ENCODE assay signal across 17 cellular contexts in the genomic region with DNA sequence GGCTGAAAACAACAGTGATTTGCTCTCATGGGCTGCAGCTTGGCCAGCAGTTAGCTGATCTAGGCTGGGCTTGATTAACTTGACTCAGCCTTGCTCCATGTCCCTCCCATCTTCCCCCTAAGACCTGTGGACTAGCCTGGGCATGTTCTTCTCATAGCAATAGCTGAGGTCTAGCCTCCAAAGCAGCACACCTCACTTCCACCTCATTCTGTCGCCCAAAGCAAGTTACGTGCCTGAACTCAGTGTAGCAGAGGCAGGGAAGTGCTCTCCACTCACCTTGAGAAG.
DNase-seq lines count a peak whose midpoint lies in the region; ATAC-seq and TF ChIP-seq lines count a peak whose summit lies in the region.
"Had no signal": no experiment of that assay in that cellular context is flagged by ENCODE, and none has a peak within 500 bp of the region (broad histone marks: within the 10 kb centered on the region; RNA-seq: fewer than 3 reads in every experiment).

No MANE protein-coding gene starts in this region.

- no peak for TF ChIP-seq CTCF in neural cell (IDR thresholded peaks at IDR 0.05; ENCODE audit: poor library complexity, severe bottlenecking)

- H3K9me2 ChIP-seq in neural cell (ENCODE audit: insufficient read depth, low read length) = no peaks in the 10 kb centered on the region

- no peaks in the 10 kb centered on the region for H3K36me3 ChIP-seq in neural cell (ENCODE audit: insufficient read depth, low read length)

- H3K9ac ChIP-seq in neural cell (ENCODE audit: low read length) = peak overlapping the region; percentile 59
- H3K9ac ChIP-seq: BLaER1 had no signal

- DNase-seq in EH (ENCODE audit: low read depth) (peak; percentile 70), fibroblast of gingiva (ENCODE audit: low read depth) (peak; percentile 40), Right ventricle myocardium inferior (ENCODE audit: missing footprints) (no peak)
- no peak for DNase-seq in effector CD8-positive, alpha-beta T cell (lab: John Stamatoyannopoulos, UW)
- DNase-seq: activated CD4-positive, alpha-beta memory T cell treated with anti-CD3 and anti-CD28 coated beads for 36 hours; activated gamma-delta T cell treated with Interleukin-2 at 50 U/mL for 16 hours; central memory CD4-positive, alpha-beta T cell; immature natural killer cell; NCI-H2029; SHP77 treated with DMSO at 0.1 percent for 48 hours; stimulated activated CD4-positive, alpha-beta T cell treated with anti-CD3 and anti-CD28 coated beads, Interleukin-2, amount 100 ng/mL, for 48 hours; upper lobe of left lung had no signal

- H3K27me3 ChIP-seq in neural cell (ENCODE audit: insufficient read depth, low read depth, low read length) = no peaks in the 10 kb centered on the region
- H3K27me3 ChIP-seq: BLaER1, upper lobe of left lung had no signal

- intact Hi-C loops in Right ventricle myocardium inferior (cut with DNase I) = no loop called here

- no peaks in the 10 kb centered on the region for H3K79me2 ChIP-seq in neural cell (replicated peaks; ENCODE audit: insufficient read depth, low read length)

- H3K4me3 ChIP-seq in neural cell (ENCODE audit: low read length) = no peak overlapping the region
- H3K4me3 ChIP-seq: BLaER1, upper lobe of left lung had no signal

- H4K20me1 ChIP-seq in neural cell (ENCODE audit: insufficient read depth) = no peaks in the 10 kb centered on the region
- H4K20me1 ChIP-seq: BLaER1 had no signal

- peak; percentile 64 for ATAC-seq in SK-N-SH treated with all-trans-retinoic acid at 6 μM for 48 hours
- no peak for ATAC-seq in Right ventricle myocardium inferior
- no peak for ATAC-seq in HG02571 (IDR thresholded peaks at IDR 0.05; ENCODE audit: unreplicated experiment)
- no peak for ATAC-seq in GM21825 (IDR thresholded peaks at IDR 0.05; ENCODE audit: unreplicated experiment)

- peaks cover 13% of the 10 kb centered on the region for H3K9me3 ChIP-seq in neural cell (ENCODE audit: low read length)

- no peak for TF ChIP-seq EP300 in neural cell (conservative IDR thresholded peaks at IDR 0.05; ENCODE audit: poor library complexity, severe bottlenecking)

- H2AFZ ChIP-seq in neural cell (ENCODE audit: low read depth, low read length) = no peak overlapping the region

- no peak overlapping the region for H3K4me2 ChIP-seq in neural cell (ENCODE audit: low read length)
- H3K4me2 ChIP-seq: BLaER1 had no signal

- peak overlapping the region; percentile 94 for H3K27ac ChIP-seq in neural cell (ENCODE audit: low read length)
- H3K27ac ChIP-seq: BLaER1, upper lobe of left lung had no signal

- peaks cover 6% of the 10 kb centered on the region for H3F3A ChIP-seq in neural cell (ENCODE audit: insufficient read depth, low read length, poor library complexity, severe bottlenecking)

- no peak for TF ChIP-seq RAD21 in neural cell (conservative IDR thresholded peaks at IDR 0.05)

TF ChIP-seq in SK-N-SH treated with all-trans-retinoic acid at 6 μM for 48 hours, 23 proteins besides CTCF, POLR2A, EP300 and RAD21:
- TF ChIP-seq POU6F1 (CRISPR knock-in tag; IDR thresholded peaks at IDR 0.05; ENCODE audit: borderline replicate concordance, low read depth) = no peak

TF ChIP-seq in neural cell, 6 proteins besides CTCF, POLR2A, EP300 and RAD21:
- TF ChIP-seq EZH2 (IDR thresholded peaks at IDR 0.05; ENCODE audit: borderline replicate concordance, insufficient read depth, low read length, poor library complexity, severe bottlenecking) = no peak

Comparison
In these comparisons a context has a peak if more than half of its experiments do, and no peak if none do; other contexts are left out.
1. DNase-seq: peak in EH (single experiment) and fibroblast of gingiva (single experiment); none in Right ventricle myocardium inferior (single experiment) and effector CD8-positive, alpha-beta T cell (single experiment).